In the genomic region with DNA sequence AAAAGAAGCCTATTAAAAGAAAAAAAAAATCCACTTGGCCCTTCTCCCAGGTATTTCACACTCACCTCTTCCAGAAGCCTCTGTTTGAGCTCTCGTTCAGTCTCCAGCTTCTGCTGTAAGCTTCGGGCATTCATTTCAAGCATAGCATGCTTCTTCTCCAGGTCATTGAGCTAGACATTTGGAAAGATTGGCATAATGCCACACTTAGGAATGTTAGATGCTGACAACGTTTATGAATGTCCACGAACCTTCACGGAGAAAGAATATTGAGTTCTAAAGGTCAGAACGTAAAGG, we compare ENCODE assay signal across 19 cellular contexts.
DNase-seq lines count a peak whose midpoint lies in the region; ATAC-seq, FAIRE-seq and TF ChIP-seq lines count a peak whose summit lies in the region.
"Had no signal": no experiment of that assay in that cellular context is flagged by ENCODE, and none has a peak within 500 bp of the region (broad histone marks: within the 10 kb centered on the region; RNA-seq: fewer than 3 reads in every experiment).

No MANE protein-coding gene starts in this region.

- FAIRE-seq in astrocyte (lab: Jason Lieb, UNC) = no peak
- FAIRE-seq: HTR-8/SVneo had no signal

- TF ChIP-seq CTCF in astrocyte (IDR thresholded peaks at IDR 0.05; ENCODE audit: insufficient read depth, low read depth, low read length) (no peak), fibroblast of pulmonary artery (IDR thresholded peaks at IDR 0.05; ENCODE audit: low read length, missing control alignments) (no peak)

- in situ Hi-C loops in G401 (cut with HindIII; ENCODE audit: low sequenced_read_pairs) = no loop called here

- ATAC-seq in SK-N-SH treated with all-trans-retinoic acid at 6 μM for 48 hours = no peak
- ATAC-seq in T-helper 17 cell = no peak
- no peak for ATAC-seq in GM19351 (IDR thresholded peaks at IDR 0.05; ENCODE audit: unreplicated experiment)

- DNase-seq in G401 (ENCODE audit: low spot score) = peak; percentile 89
- DNase-seq in astrocyte (ENCODE audit: low read depth) = peak; percentile 8
- DNase-seq in fibroblast of pulmonary artery (ENCODE audit: low read depth) = peak; percentile 6
- peak; percentile 46 for DNase-seq in middle frontal gyrus (ENCODE audit: extremely low spot score, low spot score)
- no peak for DNase-seq in NCI-H2107 treated with DMSO at 0.1 percent for 48 hours (lab: John Stamatoyannopoulos, UW; ENCODE audit: unreplicated experiment)
- DNase-seq in T-helper 17 cell = no peak
- DNase-seq: AML-193, HCEC 1CT, NCI-H1105 treated with DMSO at 0.1 percent for 48 hours, NCI-H1694 treated with DMSO at 0.1 percent for 48 hours, NCI-H2171, NCI-H446, PC-9 had no signal

- H3K4me1 ChIP-seq in astrocyte (ENCODE audit: insufficient read depth, low read length) = no peaks in the 10 kb centered on the region

- H3K27ac ChIP-seq in astrocyte (ENCODE audit: low read depth, low read length) = no peak overlapping the region
- H3K27ac ChIP-seq: HL-60, PC-9 had no signal

- peaks cover 4% of the 10 kb centered on the region for H3K4me1 Mint-ChIP-seq in astrocyte (ENCODE audit: low read depth, unreplicated experiment)
- H3K4me1 Mint-ChIP-seq in T-helper 17 cell = peaks cover 2% of the 10 kb centered on the region

- no peaks in the 10 kb centered on the region for H3K27me3 Mint-ChIP-seq in astrocyte (ENCODE audit: low read depth, unreplicated experiment)
- H3K27me3 Mint-ChIP-seq in T-helper 17 cell = no peaks in the 10 kb centered on the region
- H3K27me3 Mint-ChIP-seq: IgD-negative memory B cell had no signal

- no peaks in the 10 kb centered on the region for H3K9me3 ChIP-seq in astrocyte (ENCODE audit: insufficient read depth, low read depth, low read length)
- no peaks in the 10 kb centered on the region for H3K9me3 ChIP-seq in T-helper 17 cell (ENCODE audit: control insufficient read depth, low read length, poor library complexity, severe bottlenecking)

- H3K27ac Mint-ChIP-seq in astrocyte (ENCODE audit: unreplicated experiment) = no peak overlapping the region
- no peak overlapping the region for H3K27ac Mint-ChIP-seq in T-helper 17 cell
- H3K27ac Mint-ChIP-seq: IgD-negative memory B cell had no signal

- no peak overlapping the region for H3K4me3 Mint-ChIP-seq in astrocyte (ENCODE audit: unreplicated experiment)
- H3K4me3 Mint-ChIP-seq in T-helper 17 cell = no peak overlapping the region
- H3K4me3 Mint-ChIP-seq: CD14-positive monocyte, IgD-negative memory B cell had no signal

- H3K36me3 ChIP-seq in astrocyte (ENCODE audit: insufficient read depth, low read length) = peaks cover 2% of the 10 kb centered on the region

- H3K79me2 ChIP-seq in astrocyte (ENCODE audit: insufficient read depth, low read length) = no peaks in the 10 kb centered on the region

- H3K27me3 ChIP-seq in astrocyte (ENCODE audit: insufficient read depth, low read length) = no peaks in the 10 kb centered on the region

- no peak overlapping the region for H3K4me2 ChIP-seq in astrocyte (ENCODE audit: low read length)
- H3K4me2 ChIP-seq: PC-9 had no signal

- H3K9me3 Mint-ChIP-seq in astrocyte (ENCODE audit: unreplicated experiment) = no peaks in the 10 kb centered on the region
- H3K9me3 Mint-ChIP-seq: CD14-positive monocyte had no signal

- no peaks in the 10 kb centered on the region for H3K36me3 Mint-ChIP-seq in astrocyte (ENCODE audit: low read depth, unreplicated experiment)
- H3K36me3 Mint-ChIP-seq in T-helper 17 cell (ENCODE audit: low read depth) = no peaks in the 10 kb centered on the region

- H3K9ac ChIP-seq in astrocyte (ENCODE audit: low read length) = no peak overlapping the region

- H4K20me1 ChIP-seq in astrocyte (ENCODE audit: insufficient read depth, low read length) = no peaks in the 10 kb centered on the region

- no peak overlapping the region for H3K4me3 ChIP-seq in astrocyte (ENCODE audit: insufficient read depth, low read depth, low read length)
- H3K4me3 ChIP-seq in fibroblast of pulmonary artery (replicated peaks; ENCODE audit: low read depth, low read length) = no peak overlapping the region
- H3K4me3 ChIP-seq: PC-9 had no signal

- H2AFZ ChIP-seq in astrocyte (ENCODE audit: low read depth, low read length) = no peak overlapping the region
- H2AFZ ChIP-seq: PC-9 had no signal

TF ChIP-seq in SK-N-SH treated with all-trans-retinoic acid at 6 μM for 48 hours, 23 proteins besides CTCF, POLR2A, EP300 and RAD21:
- TF ChIP-seq ZNF565 (CRISPR knock-in tag; conservative IDR thresholded peaks at IDR 0.05; ENCODE audit: low read depth) = no peak
- TF ChIP-seq, protein P1, sequence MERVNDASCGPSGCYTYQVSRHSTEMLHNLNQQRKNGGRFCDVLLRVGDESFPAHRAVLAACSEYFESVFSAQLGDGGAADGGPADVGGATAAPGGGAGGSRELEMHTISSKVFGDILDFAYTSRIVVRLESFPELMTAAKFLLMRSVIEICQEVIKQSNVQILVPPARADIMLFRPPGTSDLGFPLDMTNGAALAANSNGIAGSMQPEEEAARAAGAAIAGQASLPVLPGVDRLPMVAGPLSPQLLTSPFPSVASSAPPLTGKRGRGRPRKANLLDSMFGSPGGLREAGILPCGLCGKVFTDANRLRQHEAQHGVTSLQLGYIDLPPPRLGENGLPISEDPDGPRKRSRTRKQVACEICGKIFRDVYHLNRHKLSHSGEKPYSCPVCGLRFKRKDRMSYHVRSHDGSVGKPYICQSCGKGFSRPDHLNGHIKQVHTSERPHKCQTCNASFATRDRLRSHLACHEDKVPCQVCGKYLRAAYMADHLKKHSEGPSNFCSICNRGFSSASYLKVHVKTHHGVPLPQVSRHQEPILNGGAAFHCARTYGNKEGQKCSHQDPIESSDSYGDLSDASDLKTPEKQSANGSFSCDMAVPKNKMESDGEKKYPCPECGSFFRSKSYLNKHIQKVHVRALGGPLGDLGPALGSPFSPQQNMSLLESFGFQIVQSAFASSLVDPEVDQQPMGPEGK (CRISPR knock-in tag; IDR thresholded peaks at IDR 0.05; ENCODE audit: borderline replicate concordance) = no peak
- no peak for TF ChIP-seq GLIS3 (CRISPR knock-in tag; IDR thresholded peaks at IDR 0.05)
- no peak for TF ChIP-seq TCF4 (CRISPR knock-in tag; IDR thresholded peaks at IDR 0.05; ENCODE audit: borderline replicate concordance)
- no peak for TF ChIP-seq OSR1 (CRISPR knock-in tag; IDR thresholded peaks at IDR 0.05)
- no peak for TF ChIP-seq ZFP30 (CRISPR knock-in tag; IDR thresholded peaks at IDR 0.05)
- TF ChIP-seq TSHZ2 (CRISPR knock-in tag; IDR thresholded peaks at IDR 0.05) = no peak
- no peak for TF ChIP-seq ESRRG (CRISPR knock-in tag; IDR thresholded peaks at IDR 0.05)

Comparison
In these comparisons a context has a peak if more than half of its experiments do, and no peak if none do; other contexts are left out.
1. DNase-seq: peak in G401 (single experiment), astrocyte (single experiment), fibroblast of pulmonary artery (single experiment) and middle frontal gyrus (single experiment); none in NCI-H2107 treated with DMSO at 0.1 percent for 48 hours (single experiment) and T-helper 17 cell (0 of 3).